Comparison of ENCODE assay signal across 11 cellular contexts in genomic region chr5:86814907-86815306, GRCh38.
"Had no signal": no experiment of that assay in that cellular context is flagged by ENCODE, and none has a peak within 500 bp of the region (broad histone marks: within the 10 kb centered on the region; RNA-seq: fewer than 3 reads in every experiment).

No MANE protein-coding gene starts in this region.

- H3K9me3 ChIP-seq: HAP-1 had no signal

- H3K27ac ChIP-seq: GM23248 had no signal

- H3K4me2 ChIP-seq: GM23338 had no signal

- H3K4me1 ChIP-seq: HAP-1 had no signal

- DNase-seq: GM23248, GOT3, H7, H9, HCEC 1CT, HFFc6 had no signal

- ATAC-seq: GM23338, HCT116 had no signal

- FAIRE-seq: H1, H54 had no signal

- H2AFZ ChIP-seq: GM23248, GM23338 had no signal

- H3K9ac ChIP-seq: GM23248 had no signal

- H3K36me3 ChIP-seq: HAP-1 had no signal

- H3K4me3 ChIP-seq: GM23248, GM23338, HAP-1 had no signal
